In the genomic region with DNA sequence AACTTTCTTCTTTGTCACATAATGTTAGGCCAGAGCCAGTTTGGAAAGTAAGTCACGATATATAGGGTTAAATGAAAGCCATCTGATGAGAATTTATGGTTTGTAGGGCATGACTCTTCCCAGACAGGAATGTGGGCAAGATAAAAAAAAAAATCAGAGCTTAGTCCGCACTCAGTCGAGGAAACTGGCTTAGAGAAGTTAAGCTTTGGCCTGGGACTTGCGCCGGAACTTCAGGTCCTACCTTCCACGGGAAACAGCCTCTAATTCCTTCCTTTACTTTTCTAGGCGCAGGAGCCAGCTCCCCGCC, we compare ENCODE assay signal across 8 cellular contexts. TPM values are rescaled to one million over a fixed set of nuclear protein-coding genes. Genes with fewer than 3 reads are reported as not detected.
A peak's percentile ranks its signal among the peaks of the same experiment; 100 is the strongest.
DNase-seq lines count a peak whose midpoint lies in the region; ATAC-seq and TF ChIP-seq lines count a peak whose summit lies in the region.

No MANE protein-coding gene starts in this region.

- H3K9me3 Mint-ChIP-seq in T-cell, result no peaks in the 10 kb centered on the region

- CTCF ChIA-PET in T-cell (lab: Charles Lee), result interaction anchor here in 1 of 2 donors (0.6 to 1.2 kb wide), 2 partner anchors 45 to 319 kb away, joined by 3 to 4 read pairs; no protein-coding TSS in a partner anchor

- H3K4me3 ChIP-seq in GM12875 (ENCODE audit: low read depth, low read length) (peak overlapping the region; percentile 86), fibroblast of the aortic adventitia (ENCODE audit: low read depth, low read length) (peak overlapping the region; percentile 95), retinal pigment epithelial cell (ENCODE audit: low read length) (peak overlapping the region; percentile 95)

- H3K4me1 Mint-ChIP-seq in T-cell, result peaks cover 50 to 56% (median 51%) of the 10 kb centered on the region in 3 donors

- H3K27me3 Mint-ChIP-seq in T-cell, result no peaks in the 10 kb centered on the region

- peak overlapping the region; percentile 86 to 91 (median 87) for H3K4me3 Mint-ChIP-seq in T-cell

- POLR2A ChIA-PET in T-cell (lab: Charles Lee), result interaction anchor here (0.5 to 0.7 kb wide), 8 partner anchors 25 to 1976 kb away, joined by 3 to 7 read pairs (median 4); no protein-coding TSS in a partner anchor

- TF ChIP-seq CTCF in GM12875 (IDR thresholded peaks at IDR 0.05; ENCODE audit: borderline replicate concordance, insufficient read depth, low read depth, low read length) (no peak), fibroblast of the aortic adventitia (IDR thresholded peaks at IDR 0.05; ENCODE audit: insufficient read depth, low read length) (no peak), retinal pigment epithelial cell (conservative IDR thresholded peaks at IDR 0.05; ENCODE audit: low read depth, low read length) (no peak)

- DNase-seq in T-cell, result no peak
- no peak for DNase-seq in fibroblast of the aortic adventitia (ENCODE audit: low read depth)
- no peak for DNase-seq in retinal pigment epithelial cell (ENCODE audit: low read depth)
- no peak for DNase-seq in middle frontal gyrus (ENCODE audit: extremely low spot score, low spot score)
- no peak for DNase-seq in amniotic stem cell (lab: John Stamatoyannopoulos, UW)
- DNase-seq in GDM1 (lab: John Stamatoyannopoulos, UW), result no peak
- no peak for DNase-seq in AML-193 (lab: John Stamatoyannopoulos, UW)

- no peaks in the 10 kb centered on the region for H3K36me3 Mint-ChIP-seq in T-cell

- H3K27ac Mint-ChIP-seq in T-cell, result peak overlapping the region; percentile 84 to 86

- no peak for ATAC-seq in T-cell (replicated peaks in 1 of 4)

RNA-seq across cellular contexts. Expression of gene DDX31, which starts 0.5 kb away (rescaled TPM):
- total RNA-seq in T-cell, result 10 to 100 TPM; 16.3 to 30.2 (median 19.0) TPM
- total RNA-seq in fibroblast of the aortic adventitia (ENCODE audit: low replicate concordance), result 4.5 and 13.5 TPM in 2 replicates

RNA-seq across cellular contexts. Expression of gene GTF3C4, which starts 1.0 kb away (rescaled TPM):
- total RNA-seq in T-cell (10 to 100 TPM in 4 of 5 donors, 1 to 10 TPM in 1; 8.9 to 14.2 (median 13.2) TPM), fibroblast of the aortic adventitia (ENCODE audit: low replicate concordance) (16.4 and 19.8 TPM in 2 replicates)
